ENCODE assay signal across 16 cellular contexts in genomic region chr7:29794959-29795629, GRCh38. TPM values are rescaled to one million over a fixed set of nuclear protein-coding genes. Genes with fewer than 3 reads are reported as not detected.
DNase-seq lines count a peak whose midpoint lies in the region; ATAC-seq and TF ChIP-seq lines count a peak whose summit lies in the region.
"Had no signal": no experiment of that assay in that cellular context is flagged by ENCODE, and none has a peak within 500 bp of the region (broad histone marks: within the 10 kb centered on the region; RNA-seq: fewer than 3 reads in every experiment).

No MANE protein-coding gene starts in this region.

- H3K9me3 ChIP-seq in A673 (ENCODE audit: low read depth, low read length, poor library complexity, severe bottlenecking) (peaks cover 8% of the 10 kb centered on the region), HAP-1 (peaks cover 5% of the 10 kb centered on the region; the same call in 1 of the 2 replicates), WERI-Rb-1 (ENCODE audit: severe bottlenecking) (no peaks in the 10 kb centered on the region), ovary (no peaks in the 10 kb centered on the region)

- CTCF ChIA-PET in A673 (lab: Charles Lee), result no interaction called here

- H3K4me3 ChIP-seq in A673 (ENCODE audit: low read depth, low read length, poor library complexity, severe bottlenecking) (no peak overlapping the region), HAP-1 (no peak overlapping the region), WERI-Rb-1 (ENCODE audit: low read depth, low read length) (no peak overlapping the region), ovary (no peak overlapping the region)
- H3K4me3 ChIP-seq: BLaER1 treated with 17β-estradiol and CSF1 and Interleukin-3, amounts not matched to agents 10 nM and 100 nM had no signal

- intact Hi-C loops in A673 (cut with micrococcal nuclease; ENCODE audit: unreplicated experiment) (no loop called here), ovary (cut with DNase I) (no loop called here)

- BruUV-seq in A673 (replicated peaks; lab: Mats Ljungman, UMichigan), result no TSS peak

- no peak for TF ChIP-seq EP300 in ovary (IDR thresholded peaks at IDR 0.05)

- no peak for TF ChIP-seq POLR2A in ovary (IDR thresholded peaks at IDR 0.05)

- in situ Hi-C loops in HAP-1 (cut with MboI; ENCODE audit: low sequenced_read_pairs), result no loop called here

- peaks cover 5% of the 10 kb centered on the region for H3K4me1 ChIP-seq in A673 (ENCODE audit: insufficient read depth, low read length, poor library complexity, severe bottlenecking)
- peaks cover 38% of the 10 kb centered on the region for H3K4me1 ChIP-seq in HAP-1
- peaks cover 15% of the 10 kb centered on the region for H3K4me1 ChIP-seq in ovary (ENCODE audit: insufficient read depth)
- H3K4me1 ChIP-seq: BLaER1 treated with 17β-estradiol and CSF1 and Interleukin-3, amounts not matched to agents 10 nM and 100 nM had no signal

- ATAC-seq in stimulated activated naive CD8-positive, alpha-beta T cell treated with anti-CD3 and anti-CD28 coated beads, Interleukin-15, Interleukin-2, amounts not matched to agents 100 U/mL and 50 U/mL, for 24 hours, result no peak
- ATAC-seq in HG03159 (IDR thresholded peaks at IDR 0.05; ENCODE audit: unreplicated experiment), result no peak
- ATAC-seq: HCT116, HepG2 had no signal

- POLR2A ChIA-PET in A673 (lab: Charles Lee; ENCODE audit: low non-redundant PET), result no interaction called here

- WGBS in ovary, 3 donors, result 72 to 81% (median 74%) methylated on average over 6 of the region's 6 CpGs

- no peak for TF ChIP-seq CTCF in A673 (conservative IDR thresholded peaks at IDR 0.05; ENCODE audit: low read depth, low read length)
- TF ChIP-seq CTCF in WERI-Rb-1 (IDR thresholded peaks at IDR 0.05; ENCODE audit: low read depth, low read length), result no peak
- no peak for TF ChIP-seq CTCF in ovary (IDR thresholded peaks at IDR 0.05)

- H3K27ac ChIP-seq in A673 (ENCODE audit: low read depth, low read length, poor library complexity, severe bottlenecking) (no peak overlapping the region), WERI-Rb-1 (no peak overlapping the region), ovary (peak overlapping the region; percentile 51 to 72)
- H3K27ac ChIP-seq: BLaER1 treated with 17β-estradiol and CSF1 and Interleukin-3, amounts not matched to agents 10 nM and 100 nM had no signal

- DNase-seq in A673 (ENCODE audit: low spot score), result peak; percentile 61
- peak; percentile 72 to 100 for DNase-seq in HAP-1 (ENCODE audit: low spot score in 2 of 2)
- peak; percentile 48 for DNase-seq in WERI-Rb-1
- no peak for DNase-seq in ovary
- DNase-seq in stimulated activated naive CD8-positive, alpha-beta T cell treated with anti-CD3 and anti-CD28 coated beads, Interleukin-15, Interleukin-2, amounts not matched to agents 100 U/mL and 50 U/mL, for 24 hours, result no peak
- DNase-seq in SK-N-DZ (ENCODE audit: low spot score), result no peak
- DNase-seq: 8988T; ACHN; CD4-positive, alpha-beta memory T cell; DND-41; GDM1 had no signal

- H3K27me3 ChIP-seq in A673 (replicated peaks; ENCODE audit: insufficient read depth, low read depth, low read length, poor library complexity) (no peaks in the 10 kb centered on the region), HAP-1 (ENCODE audit: low read depth) (no peaks in the 10 kb centered on the region), WERI-Rb-1 (ENCODE audit: insufficient read depth, low read depth, severe bottlenecking) (no peaks in the 10 kb centered on the region), ovary (no peaks in the 10 kb centered on the region)
- H3K27me3 ChIP-seq: BLaER1 treated with 17β-estradiol and CSF1 and Interleukin-3, amounts not matched to agents 10 nM and 100 nM had no signal

- no peaks in the 10 kb centered on the region for H3K36me3 ChIP-seq in A673 (ENCODE audit: insufficient read depth, low read length, poor library complexity, severe bottlenecking)
- no peaks in the 10 kb centered on the region for H3K36me3 ChIP-seq in HAP-1 (replicated peaks)
- H3K36me3 ChIP-seq in WERI-Rb-1, result no peaks in the 10 kb centered on the region
- no peaks in the 10 kb centered on the region for H3K36me3 ChIP-seq in ovary
- H3K36me3 ChIP-seq: BLaER1 treated with 17β-estradiol and CSF1 and Interleukin-3, amounts not matched to agents 10 nM and 100 nM had no signal

RNA-seq across cellular contexts. Expression of gene WIPF3, which starts 11.2 kb away (rescaled TPM):
- total RNA-seq in A673 (2021), result 0.17 and 0.21 TPM in 2 replicates
- 100 to 1,000 TPM in 2 of 7 donors, 10 to 100 TPM in 5; 15.3 to 122 (median 49.8) TPM for total RNA-seq in ovary
- 10 to 100 TPM; 53.3 to 59.9 TPM for polyA plus RNA-seq in ovary
- polyA plus RNA-seq in SK-N-DZ (2014; cell fraction: cytosol; rRNA removed), result not detected in 2 replicates
- polyA plus RNA-seq in SK-N-DZ (2014; cell fraction: nucleus; rRNA removed), result 0.20 TPM in 1 of 2 replicates, not detected in the other
- total RNA-seq: CD4-positive, alpha-beta memory T cell; H4; HepG2 had no signal
- polyA plus RNA-seq: CD4-positive, alpha-beta memory T cell had no signal

Comparison
In these comparisons a context has a peak if more than half of its experiments do, and no peak if none do; other contexts are left out.
1. DNase-seq: peak in A673 (single experiment), HAP-1 (2 of 2) and WERI-Rb-1 (single experiment); none in ovary (0 of 5), stimulated activated naive CD8-positive, alpha-beta T cell treated with anti-CD3 and anti-CD28 coated beads, Interleukin-15, Interleukin-2, amounts not matched to agents 100 U/mL and 50 U/mL, for 24 hours (single experiment) and SK-N-DZ (single experiment).
2. H3K27ac ChIP-seq: peak in ovary (2 of 2); none in A673 (single experiment) and WERI-Rb-1 (single experiment).
3. RNA of gene WIPF3, which starts 11.2 kb away (total RNA-seq): 15.3 to 122 TPM in ovary; 0.17 to 0.21 TPM in A673; every median in the first group is over 10 times any median in the second.